16 cellular contexts compared by ENCODE assay signal in genomic region chr5:178588769-178589168, GRCh38. TPM values are rescaled to one million over a fixed set of nuclear protein-coding genes. Genes with fewer than 3 reads are reported as not detected.
DNase-seq lines count a peak whose midpoint lies in the region; ATAC-seq lines count a peak whose summit lies in the region.
"Had no signal": no experiment of that assay in that cellular context is flagged by ENCODE, and none has a peak within 500 bp of the region (broad histone marks: within the 10 kb centered on the region; RNA-seq: fewer than 3 reads in every experiment).

No MANE protein-coding gene starts in this region.

- peaks cover 45% of the 10 kb centered on the region for H3K27me3 Mint-ChIP-seq in activated naive CD4-positive, alpha-beta T cell treated with anti-CD3 and anti-CD28 coated beads, Interleukin-2, amount 50 U/mL, for 24 hours
- peaks cover 37% of the 10 kb centered on the region for H3K27me3 Mint-ChIP-seq in activated T-helper 1 cell treated with anti-CD3 and anti-CD28 coated beads, Interleukin-12 subunit alpha, Interleukin-12 subunit beta, Interleukin-2, Interleukin-4 antibody, amounts not matched to agents 30 ng/mL and 10 ng/mL and 1 ng/mL, durations not matched to agents 14 hours and 24 hours and 36 hours (ENCODE audit: insufficient read depth)
- peaks cover 54% of the 10 kb centered on the region for H3K27me3 Mint-ChIP-seq in stimulated activated memory B cell treated with anti-CD40 and anti-IgM and Interleukin-4, amounts not matched to agents 10 μg/mL and 1 μg/mL and 100 μg/mL, for 72 hours

- no peaks in the 10 kb centered on the region for H3K36me3 ChIP-seq in iPS-20b (ENCODE audit: insufficient read depth, low read depth, low read length)
- H3K36me3 ChIP-seq: adrenal gland, thoracic aorta had no signal

- no peak for ATAC-seq in stimulated activated memory B cell treated with anti-CD40 and anti-IgM and Interleukin-4, amounts not matched to agents 10 μg/mL and 1 μg/mL and 100 μg/mL, for 72 hours
- ATAC-seq in GM19023 (IDR thresholded peaks at IDR 0.05; ENCODE audit: unreplicated experiment): no peak

- no peak for DNase-seq in activated naive CD4-positive, alpha-beta T cell treated with Interleukin-2 at 50 U/mL for 16 hours
- DNase-seq in activated T-helper 1 cell treated with anti-CD3 and anti-CD28 coated beads, Interleukin-12 subunit alpha, Interleukin-12 subunit beta, Interleukin-2, Interleukin-4 antibody, amounts not matched to agents 30 ng/mL and 10 ng/mL and 1 ng/mL, durations not matched to agents 14 hours and 24 hours and 36 hours (ENCODE audit: low spot score): no peak
- no peak for DNase-seq in GOT3 (lab: John Stamatoyannopoulos, UW)
- DNase-seq in epidermal melanocyte (ENCODE audit: insufficient read length, low spot score): no peak
- DNase-seq: adrenal gland, NCI-H1930, NCI-H526, PC-9 had no signal

- H3K27me3 ChIP-seq in iPS-20b (ENCODE audit: insufficient read depth, low read length): peaks cover 48% of the 10 kb centered on the region

- peaks cover 2% of the 10 kb centered on the region for H3K36me3 Mint-ChIP-seq in activated naive CD4-positive, alpha-beta T cell treated with anti-CD3 and anti-CD28 coated beads, Interleukin-2, amount 50 U/mL, for 24 hours
- peaks cover 2% of the 10 kb centered on the region for H3K36me3 Mint-ChIP-seq in activated T-helper 1 cell treated with anti-CD3 and anti-CD28 coated beads, Interleukin-12 subunit alpha, Interleukin-12 subunit beta, Interleukin-2, Interleukin-4 antibody, amounts not matched to agents 30 ng/mL and 10 ng/mL and 1 ng/mL, durations not matched to agents 14 hours and 24 hours and 36 hours (ENCODE audit: low read depth)
- H3K36me3 Mint-ChIP-seq in stimulated activated memory B cell treated with anti-CD40 and anti-IgM and Interleukin-4, amounts not matched to agents 10 μg/mL and 1 μg/mL and 100 μg/mL, for 72 hours: peaks cover 15% of the 10 kb centered on the region

- H3K9me3 Mint-ChIP-seq in activated naive CD4-positive, alpha-beta T cell treated with anti-CD3 and anti-CD28 coated beads, Interleukin-2, amount 50 U/mL, for 24 hours: peaks cover under 1% of the 10 kb centered on the region
- H3K9me3 Mint-ChIP-seq in activated T-helper 1 cell treated with anti-CD3 and anti-CD28 coated beads, Interleukin-12 subunit alpha, Interleukin-12 subunit beta, Interleukin-2, Interleukin-4 antibody, amounts not matched to agents 30 ng/mL and 10 ng/mL and 1 ng/mL, durations not matched to agents 14 hours and 24 hours and 36 hours: no peaks in the 10 kb centered on the region
- no peaks in the 10 kb centered on the region for H3K9me3 Mint-ChIP-seq in stimulated activated memory B cell treated with anti-CD40 and anti-IgM and Interleukin-4, amounts not matched to agents 10 μg/mL and 1 μg/mL and 100 μg/mL, for 72 hours

- peaks cover 5% of the 10 kb centered on the region for H3K4me1 Mint-ChIP-seq in activated naive CD4-positive, alpha-beta T cell treated with anti-CD3 and anti-CD28 coated beads, Interleukin-2, amount 50 U/mL, for 24 hours
- peaks cover 9% of the 10 kb centered on the region for H3K4me1 Mint-ChIP-seq in activated T-helper 1 cell treated with anti-CD3 and anti-CD28 coated beads, Interleukin-12 subunit alpha, Interleukin-12 subunit beta, Interleukin-2, Interleukin-4 antibody, amounts not matched to agents 30 ng/mL and 10 ng/mL and 1 ng/mL, durations not matched to agents 14 hours and 24 hours and 36 hours (ENCODE audit: low read depth)
- H3K4me1 Mint-ChIP-seq in stimulated activated memory B cell treated with anti-CD40 and anti-IgM and Interleukin-4, amounts not matched to agents 10 μg/mL and 1 μg/mL and 100 μg/mL, for 72 hours: peaks cover 13% of the 10 kb centered on the region

- 0 out of 2 replicates have a peak, but pooled peaks cover 11% of the 10 kb centered on the region for H3K4me1 ChIP-seq in iPS-20b (ENCODE audit: insufficient read depth, low read length)

- H3K27ac Mint-ChIP-seq in activated naive CD4-positive, alpha-beta T cell treated with anti-CD3 and anti-CD28 coated beads, Interleukin-2, amount 50 U/mL, for 24 hours: no peak overlapping the region
- no peak overlapping the region for H3K27ac Mint-ChIP-seq in activated T-helper 1 cell treated with anti-CD3 and anti-CD28 coated beads, Interleukin-12 subunit alpha, Interleukin-12 subunit beta, Interleukin-2, Interleukin-4 antibody, amounts not matched to agents 30 ng/mL and 10 ng/mL and 1 ng/mL, durations not matched to agents 14 hours and 24 hours and 36 hours
- no peak overlapping the region for H3K27ac Mint-ChIP-seq in stimulated activated memory B cell treated with anti-CD40 and anti-IgM and Interleukin-4, amounts not matched to agents 10 μg/mL and 1 μg/mL and 100 μg/mL, for 72 hours

- peak overlapping the region; percentile 64 for H3K4me3 Mint-ChIP-seq in activated naive CD4-positive, alpha-beta T cell treated with anti-CD3 and anti-CD28 coated beads, Interleukin-2, amount 50 U/mL, for 24 hours
- peak overlapping the region; percentile 30 for H3K4me3 Mint-ChIP-seq in activated T-helper 1 cell treated with anti-CD3 and anti-CD28 coated beads, Interleukin-12 subunit alpha, Interleukin-12 subunit beta, Interleukin-2, Interleukin-4 antibody, amounts not matched to agents 30 ng/mL and 10 ng/mL and 1 ng/mL, durations not matched to agents 14 hours and 24 hours and 36 hours
- peak overlapping the region; percentile 28 for H3K4me3 Mint-ChIP-seq in stimulated activated memory B cell treated with anti-CD40 and anti-IgM and Interleukin-4, amounts not matched to agents 10 μg/mL and 1 μg/mL and 100 μg/mL, for 72 hours

- no peaks in the 10 kb centered on the region for H3K9me3 ChIP-seq in iPS-20b (ENCODE audit: insufficient read depth, low read depth, low read length)
- H3K9me3 ChIP-seq: adrenal gland, thoracic aorta had no signal

- intact Hi-C loops in activated T-helper 1 cell treated with anti-CD3 and anti-CD28 coated beads, Interleukin-12 subunit alpha, Interleukin-12 subunit beta, Interleukin-2, Interleukin-4 antibody, amounts not matched to agents 30 ng/mL and 10 ng/mL and 1 ng/mL, durations not matched to agents 14 hours and 24 hours and 36 hours (cut with micrococcal nuclease): no loop called here

- H3K4me3 ChIP-seq in iPS-20b (ENCODE audit: low read length): peak overlapping the region; percentile 72
- H3K4me3 ChIP-seq: PC-9 had no signal

- H3K27ac ChIP-seq in iPS-20b (ENCODE audit: low read length): no peak overlapping the region
- H3K27ac ChIP-seq: adrenal gland, PC-9, SK-N-MC, thoracic aorta, VCaP had no signal

- peak overlapping the region; percentile 38; the same call in 1 of the 2 replicates for H3K9ac ChIP-seq in iPS-20b (ENCODE audit: low read depth, low read length)

RNA-seq across cellular contexts. Expression of gene COL23A1, which starts 1.4 kb away (rescaled TPM):
- total RNA-seq in activated T-helper 1 cell treated with anti-CD3 and anti-CD28 coated beads, Interleukin-12 subunit alpha, Interleukin-12 subunit beta, Interleukin-2, Interleukin-4 antibody, amounts not matched to agents 30 ng/mL and 10 ng/mL and 1 ng/mL, durations not matched to agents 14 hours and 24 hours and 36 hours: not detected in 2 replicates
- total RNA-seq: M059J, PC-9 had no signal

RNA-seq across cellular contexts. Expression of gene CLK4, which starts 38.1 kb away (rescaled TPM):
- 27.5 and 28.6 TPM in 2 replicates for total RNA-seq in activated T-helper 1 cell treated with anti-CD3 and anti-CD28 coated beads, Interleukin-12 subunit alpha, Interleukin-12 subunit beta, Interleukin-2, Interleukin-4 antibody, amounts not matched to agents 30 ng/mL and 10 ng/mL and 1 ng/mL, durations not matched to agents 14 hours and 24 hours and 36 hours
